ENCODE assay signal across 20 cellular contexts in genomic region chr4:82913305-82913704, GRCh38.
"Had no signal": no experiment of that assay in that cellular context is flagged by ENCODE, and none has a peak within 500 bp of the region (broad histone marks: within the 10 kb centered on the region; RNA-seq: fewer than 3 reads in every experiment).

No MANE protein-coding gene starts in this region.

- H3K9me3 ChIP-seq: esophagus squamous epithelium, heart right ventricle, left ventricle myocardium inferior, lower lobe of right lung, pancreas, suprapubic skin, thyroid gland had no signal

- H3K9ac ChIP-seq: neural progenitor cell had no signal

- ATAC-seq: effector memory CD8-positive, alpha-beta T cell; heart right ventricle; left cardiac atrium; lower lobe of right lung; natural killer cell treated with Interleukin-12 subunit alpha and Interleukin-12 subunit beta and Interleukin-15 and Interleukin-18, amount 100 ng/mL, for 72 hours; pancreas; right cardiac atrium; stimulated activated naive CD8-positive, alpha-beta T cell treated with anti-CD3 and anti-CD28 coated beads, Interleukin-15, Interleukin-2, amounts not matched to agents 100 U/mL and 50 U/mL, for 24 hours had no signal

- H3K4me1 ChIP-seq: esophagus squamous epithelium, heart right ventricle, left ventricle myocardium inferior, lower lobe of right lung, neural progenitor cell, pancreas, suprapubic skin, thyroid gland had no signal

- FAIRE-seq: kidney, pancreas, urothelium cell line had no signal

- DNase-seq: effector memory CD8-positive, alpha-beta T cell; esophagus squamous epithelium; heart right ventricle; kidney; left cardiac atrium; left ventricle myocardium inferior; lower lobe of right lung; midbrain; nucleus accumbens; pancreas; right cardiac atrium; stimulated activated CD4-positive, alpha-beta T cell treated with anti-CD3 and anti-CD28 coated beads, Interleukin-2, amount 100 ng/mL, for 48 hours; stimulated activated naive CD8-positive, alpha-beta T cell treated with anti-CD3 and anti-CD28 coated beads, Interleukin-15, Interleukin-2, amounts not matched to agents 100 U/mL and 50 U/mL, for 24 hours; thyroid gland had no signal

- H3K27me3 ChIP-seq: esophagus squamous epithelium, heart right ventricle, neural progenitor cell, pancreas, suprapubic skin, thyroid gland had no signal

- H3K4me2 ChIP-seq: neural progenitor cell, smooth muscle cell had no signal

- H3K4me3 ChIP-seq: esophagus squamous epithelium, heart right ventricle, left ventricle myocardium inferior, lower lobe of right lung, neural progenitor cell, pancreas, smooth muscle cell, suprapubic skin, thyroid gland had no signal

- H3K27ac ChIP-seq: epithelial cell of prostate, esophagus squamous epithelium, heart right ventricle, left ventricle myocardium inferior, lower lobe of right lung, neural progenitor cell, pancreas, suprapubic skin, thyroid gland had no signal

- H2AFZ ChIP-seq: neural progenitor cell had no signal
